Comparison of ENCODE assay signal across 6 cellular contexts in the genomic region with DNA sequence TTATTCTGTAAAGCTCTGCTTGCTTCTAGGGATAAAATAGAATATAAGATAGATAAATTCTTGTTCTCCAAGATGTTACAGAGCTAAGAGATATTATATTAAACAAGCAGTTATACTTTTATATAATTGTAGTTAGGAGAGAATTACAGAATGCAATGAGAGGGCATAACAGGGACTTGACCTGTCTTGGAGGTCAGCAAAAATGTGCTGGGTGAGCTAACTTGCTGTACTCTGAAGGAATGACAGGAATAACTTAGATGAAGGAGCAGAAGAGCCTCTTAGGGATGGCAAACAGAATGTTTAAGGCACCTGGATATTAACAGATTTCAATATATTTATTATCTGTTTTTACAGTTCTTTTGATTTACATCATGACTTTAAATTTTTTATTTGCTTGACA.
"Had no signal": no experiment of that assay in that cellular context is flagged by ENCODE, and none has a peak within 500 bp of the region (broad histone marks: within the 10 kb centered on the region; RNA-seq: fewer than 3 reads in every experiment).

No MANE protein-coding gene starts in this region.

- FAIRE-seq: HepG2, HTR-8/SVneo had no signal

- ATAC-seq: HepG2, K562 had no signal

- H3K27ac ChIP-seq: HL-60 had no signal

- H3K4me3 ChIP-seq: K562 had no signal

- DNase-seq: IMR-90, KBM-7 had no signal
